Comparison of ENCODE assay signal across 8 cellular contexts in genomic region chr5:179795863-179796833, GRCh38. TPM values are rescaled to one million over a fixed set of nuclear protein-coding genes. Genes with fewer than 3 reads are reported as not detected.
DNase-seq lines count a peak whose midpoint lies in the region; ATAC-seq and TF ChIP-seq lines count a peak whose summit lies in the region.

No MANE protein-coding gene starts in this region.

- H3K36me3 ChIP-seq in CD4-positive, alpha-beta memory T cell (ENCODE audit: insufficient read depth, low read length) = peaks cover 17% of the 10 kb centered on the region

- H3K27me3 Mint-ChIP-seq in CD4-positive, alpha-beta memory T cell = no peaks in the 10 kb centered on the region
- H3K27me3 Mint-ChIP-seq in activated CD4-positive, alpha-beta memory T cell treated with anti-CD3 and anti-CD28 coated beads, Interleukin-2, amount 10 ng/mL, durations not matched to agents 7 days and 5 days = no peaks in the 10 kb centered on the region
- no peaks in the 10 kb centered on the region for H3K27me3 Mint-ChIP-seq in effector memory CD8-positive, alpha-beta T cell

- POLR2A ChIA-PET in CD4-positive, alpha-beta memory T cell (lab: Charles Lee; ENCODE audit: partially characterized antibody) = interaction anchor here (0.6 to 6.5 kb wide), 15 partner anchors 8 to 173 kb away, joined by 3 to 68 read pairs (median 5); partner anchors contain the start of genes HNRNPH1, MGAT4B, MRNIP and SQSTM1
- POLR2A ChIA-PET in activated CD4-positive, alpha-beta memory T cell treated with anti-CD3 and anti-CD28 coated beads, Interleukin-2, amount 10 ng/mL, durations not matched to agents 7 days and 5 days (lab: Charles Lee) = interaction anchor here (1.3 to 5.8 kb wide), 9 partner anchors 10 to 174 kb away, joined by 3 to 37 read pairs (median 5); partner anchors contain the start of genes HNRNPH1, MGAT4B, MRNIP and SQSTM1

- intact Hi-C loops in CD4-positive, alpha-beta memory T cell (cut with micrococcal nuclease) = loop anchor here (1.0 to 2.0 kb wide), 4 partner anchors 10 to 117 kb away; partner anchors contain the start of genes MAML1 and MGAT4B

- peak overlapping the region; percentile 50 to 79 (median 64) for H3K4me3 Mint-ChIP-seq in CD4-positive, alpha-beta memory T cell
- peak overlapping the region; percentile 59 for H3K4me3 Mint-ChIP-seq in activated CD4-positive, alpha-beta memory T cell treated with anti-CD3 and anti-CD28 coated beads, Interleukin-2, amount 10 ng/mL, durations not matched to agents 7 days and 5 days
- H3K4me3 Mint-ChIP-seq in effector memory CD8-positive, alpha-beta T cell = peak overlapping the region; percentile 76 to 77

- ATAC-seq in HG03175 (IDR thresholded peaks at IDR 0.05; ENCODE audit: unreplicated experiment) = peak; percentile 72
- ATAC-seq in effector memory CD8-positive, alpha-beta T cell (replicated peaks) = peak; percentile 70

- peak; percentile 41 for TF ChIP-seq POLR2A in GM19099 (IDR thresholded peaks at IDR 0.05; ENCODE audit: extremely low read depth, insufficient read length, low read depth)

- peak overlapping the region; percentile 23 to 69 for H3K4me3 ChIP-seq in CD4-positive, alpha-beta memory T cell (ENCODE audit: low read length in 2 of 2)

- CTCF ChIA-PET in CD4-positive, alpha-beta memory T cell (lab: Charles Lee; ENCODE audit: partially characterized antibody) = interaction anchor here (0.7 to 5.9 kb wide), 17 partner anchors 10 to 173 kb away, joined by 3 to 53 read pairs (median 3); partner anchors contain the start of genes HNRNPH1, SQSTM1 and TBC1D9B
- CTCF ChIA-PET in activated CD4-positive, alpha-beta memory T cell treated with anti-CD3 and anti-CD28 coated beads, Interleukin-2, amount 10 ng/mL, durations not matched to agents 7 days and 5 days (lab: Charles Lee) = interaction anchor here (0.6 to 2.3 kb wide), 8 partner anchors 10 to 63 kb away, joined by 3 to 11 read pairs (median 4); no protein-coding TSS in a partner anchor

- no peaks in the 10 kb centered on the region for H3K9me3 ChIP-seq in CD4-positive, alpha-beta memory T cell (ENCODE audit: control insufficient read depth in 1 of 2, low read length in 2 of 2)

- DNase-seq in CD4-positive, alpha-beta memory T cell = peak; percentile 61 to 77 (median 68)
- DNase-seq in NCI-H69 (lab: John Stamatoyannopoulos, UW) (peak; percentile 97), medulla oblongata (ENCODE audit: extremely low spot score) (peak; percentile 82)
- peak; percentile 76 for DNase-seq in activated CD4-positive, alpha-beta memory T cell treated with anti-CD3 and anti-CD28 coated beads, Interleukin-2, amount 10 ng/mL, durations not matched to agents 7 days and 5 days
- peak; percentile 65 to 73 (median 67) for DNase-seq in effector memory CD8-positive, alpha-beta T cell
- DNase-seq in stimulated activated CD8-positive, alpha-beta memory T cell treated with anti-CD3 and anti-CD28 coated beads, Interleukin-4, amount 100 ng/mL, for 48 hours = peak; percentile 79

- H3K9me3 Mint-ChIP-seq in CD4-positive, alpha-beta memory T cell = no peaks in the 10 kb centered on the region
- no peaks in the 10 kb centered on the region for H3K9me3 Mint-ChIP-seq in activated CD4-positive, alpha-beta memory T cell treated with anti-CD3 and anti-CD28 coated beads, Interleukin-2, amount 10 ng/mL, durations not matched to agents 7 days and 5 days
- H3K9me3 Mint-ChIP-seq in effector memory CD8-positive, alpha-beta T cell = no peaks in the 10 kb centered on the region

- H3K27me3 ChIP-seq in CD4-positive, alpha-beta memory T cell (ENCODE audit: insufficient read depth, low read length) = no peaks in the 10 kb centered on the region

- H3K4me1 Mint-ChIP-seq in CD4-positive, alpha-beta memory T cell = peaks cover 11 to 51% (median 27%) of the 10 kb centered on the region in 4 donors
- H3K4me1 Mint-ChIP-seq in activated CD4-positive, alpha-beta memory T cell treated with anti-CD3 and anti-CD28 coated beads, Interleukin-2, amount 10 ng/mL, durations not matched to agents 7 days and 5 days = peaks cover 26% of the 10 kb centered on the region
- H3K4me1 Mint-ChIP-seq in effector memory CD8-positive, alpha-beta T cell (ENCODE audit: low read depth in 2 of 2) = peaks cover 31 to 34% of the 10 kb centered on the region in 2 donors

- peak overlapping the region in 6 of 7 donors; percentile 11 to 89 (median 57) for H3K27ac Mint-ChIP-seq in CD4-positive, alpha-beta memory T cell
- H3K27ac Mint-ChIP-seq in activated CD4-positive, alpha-beta memory T cell treated with anti-CD3 and anti-CD28 coated beads, Interleukin-2, amount 10 ng/mL, durations not matched to agents 7 days and 5 days = peak overlapping the region; percentile 30
- peak overlapping the region; percentile 58 to 83 for H3K27ac Mint-ChIP-seq in effector memory CD8-positive, alpha-beta T cell

- H3K4me1 ChIP-seq in CD4-positive, alpha-beta memory T cell (ENCODE audit: insufficient read depth, low read length) = peaks cover 25% of the 10 kb centered on the region

- peak overlapping the region; percentile 44 for H3K27ac ChIP-seq in CD4-positive, alpha-beta memory T cell (ENCODE audit: low read depth, low read length)

- H3K36me3 Mint-ChIP-seq in CD4-positive, alpha-beta memory T cell = peaks cover 0 to 20% of the 10 kb centered on the region in 2 donors
- H3K36me3 Mint-ChIP-seq in activated CD4-positive, alpha-beta memory T cell treated with anti-CD3 and anti-CD28 coated beads, Interleukin-2, amount 10 ng/mL, durations not matched to agents 7 days and 5 days (ENCODE audit: low read depth) = peaks cover 18% of the 10 kb centered on the region
- peaks cover 41% of the 10 kb centered on the region for H3K36me3 Mint-ChIP-seq in effector memory CD8-positive, alpha-beta T cell (ENCODE audit: insufficient read depth)

RNA-seq across cellular contexts. Expression of gene LTC4S, which starts 2.4 kb away (rescaled TPM):
- total RNA-seq in CD4-positive, alpha-beta memory T cell = 1 to 10 TPM; 5.1 to 8.1 TPM
- polyA plus RNA-seq in CD4-positive, alpha-beta memory T cell = 1 to 10 TPM; 4.2 to 9.4 TPM
- total RNA-seq in activated CD4-positive, alpha-beta memory T cell treated with anti-CD3 and anti-CD28 coated beads, Interleukin-2, amount 10 ng/mL, durations not matched to agents 7 days and 5 days = 1 to 10 TPM; 2.1 to 3.3 TPM

RNA-seq across cellular contexts. Expression of gene MGAT4B, which starts 10.5 kb away (rescaled TPM):
- total RNA-seq in CD4-positive, alpha-beta memory T cell = 100 to 1,000 TPM; 119 to 121 TPM
- 10 to 100 TPM in 1 of 2 donors, 1 to 10 TPM in 1; 8.3 to 24.3 TPM for polyA plus RNA-seq in CD4-positive, alpha-beta memory T cell
- total RNA-seq in activated CD4-positive, alpha-beta memory T cell treated with anti-CD3 and anti-CD28 coated beads, Interleukin-2, amount 10 ng/mL, durations not matched to agents 7 days and 5 days = 10 to 100 TPM; 94.8 to 95.7 TPM

RNA-seq across cellular contexts. Expression of gene SQSTM1, which starts 24.6 kb away (rescaled TPM):
- 100 to 1,000 TPM; 300 to 303 TPM for total RNA-seq in CD4-positive, alpha-beta memory T cell
- 100 to 1,000 TPM; 188 to 212 TPM for polyA plus RNA-seq in CD4-positive, alpha-beta memory T cell
- total RNA-seq in activated CD4-positive, alpha-beta memory T cell treated with anti-CD3 and anti-CD28 coated beads, Interleukin-2, amount 10 ng/mL, durations not matched to agents 7 days and 5 days = 100 to 1,000 TPM; 178 to 183 TPM

Comparison
In these comparisons a context has a peak if more than half of its experiments do, and no peak if none do; other contexts are left out.
1. Peak in every context shown above with its lines: DNase-seq, ATAC-seq, H3K4me3 ChIP-seq and H3K27ac ChIP-seq.